Comparison of ENCODE assay signal across 8 cellular contexts in the genomic region with DNA sequence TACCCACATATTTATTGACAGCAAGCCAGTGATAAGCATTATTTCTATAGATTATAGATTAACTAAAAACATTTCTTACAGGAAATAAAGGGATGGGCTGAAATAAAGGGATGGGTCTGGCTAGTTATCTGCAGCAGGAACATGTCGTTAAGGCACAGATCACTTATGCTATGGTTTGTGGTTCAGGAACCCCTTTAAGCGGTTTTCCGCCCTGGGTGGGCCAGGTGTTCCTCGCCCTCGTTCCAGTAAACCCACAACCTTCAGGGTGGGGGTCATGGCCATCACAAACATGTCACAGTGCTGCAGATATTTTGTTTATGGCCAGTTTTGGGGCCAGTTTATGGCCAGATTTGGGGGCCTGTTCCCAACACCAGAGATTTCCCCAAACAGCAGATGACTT. TPM values are rescaled to one million over a fixed set of nuclear protein-coding genes. Genes with fewer than 3 reads are reported as not detected.
"Had no signal": no experiment of that assay in that cellular context is flagged by ENCODE, and none has a peak within 500 bp of the region (broad histone marks: within the 10 kb centered on the region; RNA-seq: fewer than 3 reads in every experiment).

No MANE protein-coding gene starts in this region.

RNA-seq across cellular contexts. Expression of a gene that starts 29.5 kb away (rescaled TPM):
- total RNA-seq: fibroblast of villous mesenchyme, lung microvascular endothelial cell, mesenteric fat pad, right atrium auricular region, thoracic aorta, transverse colon had no signal
- polyA plus RNA-seq: naive thymus-derived CD4-positive, alpha-beta T cell had no signal

RNA-seq across cellular contexts. Expression of a gene that starts 34.1 kb away (rescaled TPM):
- total RNA-seq: naive thymus-derived CD4-positive, alpha-beta T cell had no signal
- polyA plus RNA-seq: naive thymus-derived CD4-positive, alpha-beta T cell; neural cell had no signal
